Comparison of ENCODE assay signal across 26 cellular contexts in the genomic region with DNA sequence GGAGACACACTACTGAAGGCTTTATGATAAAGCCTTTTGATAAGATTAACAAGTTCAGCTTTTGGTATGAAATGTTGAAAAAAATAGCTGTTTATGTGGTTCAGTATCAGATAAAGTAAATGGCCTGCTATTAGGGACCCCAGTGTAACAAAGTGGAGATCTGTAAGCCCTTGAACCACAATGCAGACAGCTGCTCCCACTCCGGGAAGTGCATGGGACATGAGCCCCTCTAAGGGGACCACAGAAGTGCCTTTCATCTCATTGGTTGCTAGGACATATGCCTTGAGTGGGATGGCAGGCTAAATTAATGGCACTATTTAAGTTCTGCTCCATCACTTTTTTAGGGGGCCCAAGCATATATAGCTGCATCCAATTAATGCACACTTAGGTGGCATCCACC.
"Had no signal": no experiment of that assay in that cellular context is flagged by ENCODE, and none has a peak within 500 bp of the region (broad histone marks: within the 10 kb centered on the region; RNA-seq: fewer than 3 reads in every experiment).

No MANE protein-coding gene starts in this region.

- H3K27ac ChIP-seq: ascending aorta, cardiac muscle cell, VCaP had no signal

- H3K4me3 ChIP-seq: ascending aorta, cardiac muscle cell had no signal

- H3K9me3 ChIP-seq: ascending aorta had no signal

- DNase-seq: activated B cell treated with CpG ODN at 0.5 μM for 24 hours; activated CD4-positive, alpha-beta memory T cell treated with anti-CD3 and anti-CD28 coated beads for 36 hours; activated CD4-positive, alpha-beta T cell treated with anti-CD3 and anti-CD28 coated beads for 4 hours; activated CD4-positive, alpha-beta T cell treated with anti-CD3 and anti-CD28 coated beads, Interleukin-2, amount 10 ng/mL, durations not matched to agents 24 days and 14 days; activated CD4-positive, alpha-beta T cell treated with anti-CD3 and anti-CD28 coated beads, Interleukin-2, amount 50 U/mL, for 1 hour; activated CD4-positive, alpha-beta T cell treated with anti-CD3 and anti-CD28 coated beads, Interleukin-2, amount 50 U/mL, for 4 hours; activated CD4-positive, CD25-positive, alpha-beta regulatory T cell treated with anti-CD3 and anti-CD28 coated beads, Interleukin-2, amount 50 U/mL, for 72 hours; activated CD8-positive, alpha-beta memory T cell treated with anti-CD3 and anti-CD28 coated beads, Interleukin-2, amount 50 U/mL, for 4 hours; activated CD8-positive, alpha-beta T cell treated with anti-CD3 and anti-CD28 coated beads for 36 hours; activated effector memory CD4-positive, alpha-beta T cell treated with Interleukin-2 at 50 U/mL for 16 hours; activated gamma-delta T cell; activated naive CD4-positive, alpha-beta T cell treated with anti-CD3 and anti-CD28 coated beads, Interleukin-2, amount 10 ng/mL, durations not matched to agents 7 days and 5 days; activated naive CD4-positive, alpha-beta T cell treated with Interleukin-2 at 50 U/mL for 16 hours; activated naive CD8-positive, alpha-beta T cell treated with anti-CD3 and anti-CD28 coated beads, Interleukin-2, amount 10 ng/mL, durations not matched to agents 7 days and 5 days; activated naive CD8-positive, alpha-beta T cell treated with anti-CD3 and anti-CD28 coated beads, Interleukin-2, amount 50 U/mL, for 24 hours; activated T-cell treated with anti-CD3 and anti-CD28 coated beads, Interleukin-2, amount 50 U/mL, for 24 hours; activated T-cell treated with anti-CD3 and anti-CD28 coated beads, Interleukin-2, amount 50 U/mL, for 48 hours; amygdala; anterior cingulate cortex; caudate nucleus; cerebellar nuclear complex; T-helper 2 cell; T-helper 9 cell had no signal

- H3K36me3 ChIP-seq: ascending aorta, cardiac muscle cell had no signal

- ATAC-seq: activated CD8-positive, alpha-beta T cell treated with anti-CD3 and anti-CD28 coated beads for 36 hours; activated naive CD8-positive, alpha-beta T cell treated with anti-CD3 and anti-CD28 coated beads, Interleukin-2, amount 50 U/mL, for 24 hours had no signal

- H3K4me1 ChIP-seq: ascending aorta had no signal

- H3K27me3 ChIP-seq: ascending aorta, cardiac muscle cell had no signal
